1 cellular context compared by ENCODE assay signal in genomic region chr7:33108931-33109757, GRCh38.
A peak's percentile ranks its signal among the peaks of the same experiment; 100 is the strongest.
TF ChIP-seq lines count a peak whose summit lies in the region.

TSS of gene RP9 (minus strand) at chr7:33109404. CDS start at chr7:33109372, 32 bp downstream.

TF ChIP-seq in GM12878, 131 proteins besides CTCF, POLR2A, EP300 and RAD21 (continued from another document and continues in another):
- no peak for TF ChIP-seq CEBPZ (IDR thresholded peaks at IDR 0.05; ENCODE audit: low read depth, low read length)
- TF ChIP-seq HDAC2 (IDR thresholded peaks at IDR 0.05) = no peak
- no peak for TF ChIP-seq KAT2A (conservative IDR thresholded peaks at IDR 0.05; ENCODE audit: control insufficient read depth, low read depth, low read length)
- no peak for TF ChIP-seq NBN (IDR thresholded peaks at IDR 0.05)
- no peak for TF ChIP-seq MEF2B (IDR thresholded peaks at IDR 0.05; ENCODE audit: partially characterized antibody, poor library complexity, severe bottlenecking)
- TF ChIP-seq NRF1 (conservative IDR thresholded peaks at IDR 0.05; ENCODE audit: low read depth, low read length) = no peak
- TF ChIP-seq RCOR1 (conservative IDR thresholded peaks at IDR 0.05; ENCODE audit: low read depth, low read length) = no peak
- TF ChIP-seq ZBED1 (IDR thresholded peaks at IDR 0.05; ENCODE audit: borderline replicate concordance) = no peak
- no peak for TF ChIP-seq PKNOX1 (IDR thresholded peaks at IDR 0.05)
- TF ChIP-seq ATF2 (IDR thresholded peaks at IDR 0.05; ENCODE audit: low read length) = no peak
- no peak for TF ChIP-seq USF2 (IDR thresholded peaks at IDR 0.05; ENCODE audit: borderline replicate concordance, low read depth, low read length)
- TF ChIP-seq JUND (IDR thresholded peaks at IDR 0.05; ENCODE audit: low read depth, low read length) = no peak
- no peak for TF ChIP-seq RUNX3 (IDR thresholded peaks at IDR 0.05; ENCODE audit: low read length)
- TF ChIP-seq YY1 (IDR thresholded peaks at IDR 0.05; ENCODE audit: low read depth, low read length) = peak; percentile 94
- no peak for TF ChIP-seq IKZF2 (IDR thresholded peaks at IDR 0.05)
- no peak for TF ChIP-seq NR2C2 (IDR thresholded peaks at IDR 0.05; ENCODE audit: borderline replicate concordance, control insufficient read depth, insufficient read length, low read depth)
- TF ChIP-seq TCF7 (IDR thresholded peaks at IDR 0.05; ENCODE audit: borderline replicate concordance) = no peak
- no peak for TF ChIP-seq RBBP5 (conservative IDR thresholded peaks at IDR 0.05)
- TF ChIP-seq NFIC (IDR thresholded peaks at IDR 0.05; ENCODE audit: low read depth, low read length) = no peak
- TF ChIP-seq ATF3 (IDR thresholded peaks at IDR 0.05; ENCODE audit: borderline replicate concordance, extremely low read depth, low read depth, low read length) = no peak
- TF ChIP-seq LARP7 (IDR thresholded peaks at IDR 0.05) = peak; percentile 97
- TF ChIP-seq TBL1XR1 (IDR thresholded peaks at IDR 0.05; ENCODE audit: low read depth, low read length) = no peak
- TF ChIP-seq REST (IDR thresholded peaks at IDR 0.05; ENCODE audit: low read depth, low read length) = no peak
- no peak for TF ChIP-seq RELA (IDR thresholded peaks at IDR 0.05; ENCODE audit: borderline replicate concordance, partially characterized antibody)
- no peak for TF ChIP-seq SUZ12 (IDR thresholded peaks at IDR 0.05; ENCODE audit: unreplicated experiment)
- TF ChIP-seq IRF5 (IDR thresholded peaks at IDR 0.05; ENCODE audit: borderline replicate concordance) = no peak
- TF ChIP-seq TAF1 (IDR thresholded peaks at IDR 0.05; ENCODE audit: borderline replicate concordance, low read depth, low read length) = peak; percentile 81
- TF ChIP-seq ASH2L (IDR thresholded peaks at IDR 0.05; ENCODE audit: borderline replicate concordance, low read depth) = 0 out of 2 replicates have a peak, but pooled peaks have one; percentile 50
- no peak; the same call in 1 of the 2 replicates for TF ChIP-seq ZSCAN29 (IDR thresholded peaks at IDR 0.05)
- no peak for TF ChIP-seq STAT3 (IDR thresholded peaks at IDR 0.05; ENCODE audit: low read depth, low read length)
- no peak for TF ChIP-seq SKIL (IDR thresholded peaks at IDR 0.05; ENCODE audit: low read depth, poor library complexity, severe bottlenecking)
- no peak for TF ChIP-seq EZH2 (IDR thresholded peaks at IDR 0.05; ENCODE audit: borderline replicate concordance, control insufficient read depth, low read depth, low read length)
- no peak for TF ChIP-seq MTA2 (IDR thresholded peaks at IDR 0.05; ENCODE audit: low read depth)
- no peak for TF ChIP-seq PAX5 (IDR thresholded peaks at IDR 0.05; ENCODE audit: borderline replicate concordance, low read depth, low read length)
- no peak for TF ChIP-seq SP1 (IDR thresholded peaks at IDR 0.05; ENCODE audit: low read depth, low read length)
- no peak for TF ChIP-seq SMAD5 (IDR thresholded peaks at IDR 0.05; ENCODE audit: low read depth)
- TF ChIP-seq HDAC6 (IDR thresholded peaks at IDR 0.05; ENCODE audit: unreplicated experiment) = no peak
- TF ChIP-seq SMC3 (IDR thresholded peaks at IDR 0.05; ENCODE audit: borderline replicate concordance, low read length) = peak; percentile 3; the same call in 1 of the 2 replicates
- TF ChIP-seq PBX3 (IDR thresholded peaks at IDR 0.05; ENCODE audit: insufficient replicate concordance, low read depth, low read length) = no peak
- no peak for TF ChIP-seq CREB1 (IDR thresholded peaks at IDR 0.05; ENCODE audit: low read depth)
- no peak for TF ChIP-seq ZBTB11 (CRISPR knock-in tag; IDR thresholded peaks at IDR 0.05)
- TF ChIP-seq YBX1 (IDR thresholded peaks at IDR 0.05) = no peak
- no peak for TF ChIP-seq ESRRA (IDR thresholded peaks at IDR 0.05; ENCODE audit: low read length)
- no peak for TF ChIP-seq ZNF207 (IDR thresholded peaks at IDR 0.05; ENCODE audit: borderline replicate concordance)
